1 cellular context compared by ENCODE assay signal in genomic region chr9:136721339-136722092, GRCh38.
TF ChIP-seq lines count a peak whose summit lies in the region.

No MANE protein-coding gene starts in this region.

TF ChIP-seq in HEK293, 187 proteins besides CTCF, POLR2A, EP300 and RAD21 (continued from another document):
- TF ChIP-seq ZNF791 (tag by site-specific recombination; IDR thresholded peaks at IDR 0.05) (no peak), ZNF580 (tag by site-specific recombination; IDR thresholded peaks at IDR 0.05) (no peak), KLF9 (tag by site-specific recombination; IDR thresholded peaks at IDR 0.05; ENCODE audit: low read depth) (peak; percentile 72), ZNF558 (tag by site-specific recombination; IDR thresholded peaks at IDR 0.05) (no peak), ZNF132 (tag by site-specific recombination; IDR thresholded peaks at IDR 0.05; ENCODE audit: borderline replicate concordance) (no peak), SCRT1 (tag by site-specific recombination; IDR thresholded peaks at IDR 0.05; ENCODE audit: borderline replicate concordance) (no peak), ZNF548 (tag by site-specific recombination; IDR thresholded peaks at IDR 0.05) (no peak), GFI1B (tag by site-specific recombination; IDR thresholded peaks at IDR 0.05) (0 out of 2 replicates have a peak, but pooled peaks have one; percentile 12), BCL6B (tag by site-specific recombination; IDR thresholded peaks at IDR 0.05) (no peak), ZNF560 (tag by site-specific recombination; IDR thresholded peaks at IDR 0.05; ENCODE audit: borderline replicate concordance) (no peak), ZNF777 (tag by site-specific recombination; IDR thresholded peaks at IDR 0.05; ENCODE audit: borderline replicate concordance) (no peak), ZNF792 (tag by site-specific recombination; IDR thresholded peaks at IDR 0.05) (no peak), ZNF623 (tag by site-specific recombination; IDR thresholded peaks at IDR 0.05) (no peak), WT1 (tag by site-specific recombination; IDR thresholded peaks at IDR 0.05) (peak; percentile 56), ZEB2 (tag by site-specific recombination; IDR thresholded peaks at IDR 0.05) (0 out of 2 replicates have a peak, but pooled peaks have one; percentile 26), KLF10 (tag by site-specific recombination; IDR thresholded peaks at IDR 0.05) (peak; percentile 39; the same call in 1 of the 2 replicates), TRIM28 (IDR thresholded peaks at IDR 0.05; ENCODE audit: borderline replicate concordance, low read length) (no peak), SP7 (tag by site-specific recombination; IDR thresholded peaks at IDR 0.05) (no peak; the same call in 1 of the 2 replicates), MEIS1 (CRISPR knock-in tag; IDR thresholded peaks at IDR 0.05; ENCODE audit: borderline replicate concordance) (no peak), PRDM4 (tag by site-specific recombination; IDR thresholded peaks at IDR 0.05) (no peak), ZNF10 (tag by site-specific recombination; IDR thresholded peaks at IDR 0.05) (peak; percentile 24; the same call in 1 of the 2 replicates), ZNF335 (tag by site-specific recombination; conservative IDR thresholded peaks at IDR 0.05) (no peak), BCL11B (tag by site-specific recombination; IDR thresholded peaks at IDR 0.05; ENCODE audit: low read depth) (peak; percentile 36; the same call in 1 of the 2 replicates), ZNF600 (tag by site-specific recombination; IDR thresholded peaks at IDR 0.05) (peak; percentile 78), SP2 (tag by site-specific recombination; IDR thresholded peaks at IDR 0.05) (peak; percentile 15; the same call in 1 of the 2 replicates), ZNF670 (tag by site-specific recombination; IDR thresholded peaks at IDR 0.05; ENCODE audit: low read depth) (no peak), ZFP37 (tag by site-specific recombination; IDR thresholded peaks at IDR 0.05) (no peak), HIC1 (tag by site-specific recombination; IDR thresholded peaks at IDR 0.05) (0 out of 2 replicates have a peak, but pooled peaks have one; percentile 7), ZNF324 (tag by site-specific recombination; IDR thresholded peaks at IDR 0.05) (no peak), TSHZ1 (tag by site-specific recombination; IDR thresholded peaks at IDR 0.05; ENCODE audit: borderline replicate concordance) (no peak), ZNF610 (tag by site-specific recombination; IDR thresholded peaks at IDR 0.05; ENCODE audit: borderline replicate concordance) (no peak), ZNF202 (tag by site-specific recombination; IDR thresholded peaks at IDR 0.05; ENCODE audit: borderline replicate concordance) (no peak), ZXDB (tag by site-specific recombination; IDR thresholded peaks at IDR 0.05) (peak; percentile 68), ZNF223 (tag by site-specific recombination; IDR thresholded peaks at IDR 0.05) (no peak), PRDM2 (tag by site-specific recombination; IDR thresholded peaks at IDR 0.05; ENCODE audit: borderline replicate concordance) (no peak), ZNF184 (tag by site-specific recombination; IDR thresholded peaks at IDR 0.05) (no peak), ZBTB21 (tag by site-specific recombination; IDR thresholded peaks at IDR 0.05) (no peak), ZFHX2 (tag by site-specific recombination; conservative IDR thresholded peaks at IDR 0.05) (0 out of 2 replicates have a peak, but pooled peaks have one; percentile 12), ZBTB17 (tag by site-specific recombination; IDR thresholded peaks at IDR 0.05) (peak; percentile 57; the same call in 1 of the 2 replicates), KLF17 (tag by site-specific recombination; IDR thresholded peaks at IDR 0.05) (0 out of 2 replicates have a peak, but pooled peaks have one; percentile 24), ZBTB20 (tag by site-specific recombination; IDR thresholded peaks at IDR 0.05) (peak; percentile 78; the same call in 1 of the 2 replicates), KLF8 (tag by site-specific recombination; IDR thresholded peaks at IDR 0.05) (peak; percentile 87), ZNF645 (tag by site-specific recombination; IDR thresholded peaks at IDR 0.05) (no peak), KLF1 (tag by site-specific recombination; IDR thresholded peaks at IDR 0.05) (peak; percentile 96), GLIS2 (tag by site-specific recombination; IDR thresholded peaks at IDR 0.05) (peak; percentile 51)
